In genomic region chr2:167814881-167815718, GRCh38 we compare ENCODE assay signal across 1 cellular context.
A peak's percentile ranks its signal among the peaks of the same experiment; 100 is the strongest.
TF ChIP-seq lines count a peak whose summit lies in the region.

No MANE protein-coding gene starts in this region.

TF ChIP-seq in HepG2, 621 proteins besides CTCF, POLR2A, EP300 and RAD21 (continued from another document and continues in another):
- no peak for TF ChIP-seq TCF12 (IDR thresholded peaks at IDR 0.05)
- peak; percentile 84; the same call in 1 of the 2 replicates for TF ChIP-seq TCF12 (CRISPR knock-in tag; IDR thresholded peaks at IDR 0.05)
- TF ChIP-seq ZNF101 (CRISPR knock-in tag; IDR thresholded peaks at IDR 0.05; ENCODE audit: borderline replicate concordance, low read depth): no peak
- 0 out of 2 replicates have a peak, but pooled peaks have one; percentile 74 for TF ChIP-seq TMF1 (CRISPR knock-in tag; IDR thresholded peaks at IDR 0.05; ENCODE audit: low read depth)
- peak; percentile 93 for TF ChIP-seq FOSL2 (CRISPR knock-in tag; IDR thresholded peaks at IDR 0.05)
- TF ChIP-seq SOX13 (IDR thresholded peaks at IDR 0.05): peak; percentile 88
- TF ChIP-seq SOX13 (CRISPR knock-in tag; conservative IDR thresholded peaks at IDR 0.05 in 1 of 2, IDR thresholded peaks at IDR 0.05 in 1 of 2): peak in 1 of 2 experiments; percentile 99; a peak in 2 of 4 replicates
- TF ChIP-seq, protein P1, sequence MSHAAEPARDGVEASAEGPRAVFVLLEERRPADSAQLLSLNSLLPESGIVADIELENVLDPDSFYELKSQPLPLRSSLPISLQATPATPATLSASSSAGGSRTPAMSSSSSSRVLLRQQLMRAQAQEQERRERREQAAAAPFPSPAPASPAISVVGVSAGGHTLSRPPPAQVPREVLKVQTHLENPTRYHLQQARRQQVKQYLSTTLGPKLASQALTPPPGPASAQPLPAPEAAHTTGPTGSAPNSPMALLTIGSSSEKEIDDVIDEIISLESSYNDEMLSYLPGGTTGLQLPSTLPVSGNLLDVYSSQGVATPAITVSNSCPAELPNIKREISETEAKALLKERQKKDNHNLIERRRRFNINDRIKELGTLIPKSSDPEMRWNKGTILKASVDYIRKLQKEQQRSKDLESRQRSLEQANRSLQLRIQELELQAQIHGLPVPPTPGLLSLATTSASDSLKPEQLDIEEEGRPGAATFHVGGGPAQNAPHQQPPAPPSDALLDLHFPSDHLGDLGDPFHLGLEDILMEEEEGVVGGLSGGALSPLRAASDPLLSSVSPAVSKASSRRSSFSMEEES (CRISPR knock-in tag; IDR thresholded peaks at IDR 0.05): peak; percentile 85
- no peak for TF ChIP-seq ZNF777 (CRISPR knock-in tag; IDR thresholded peaks at IDR 0.05)
- TF ChIP-seq MTF1 (CRISPR knock-in tag; IDR thresholded peaks at IDR 0.05): no peak
- TF ChIP-seq AHDC1 (CRISPR knock-in tag; IDR thresholded peaks at IDR 0.05; ENCODE audit: borderline replicate concordance): peak; percentile 98
- TF ChIP-seq SIX1 (CRISPR knock-in tag; IDR thresholded peaks at IDR 0.05; ENCODE audit: borderline replicate concordance): peak; percentile 96
- TF ChIP-seq ZNF350 (CRISPR knock-in tag; IDR thresholded peaks at IDR 0.05; ENCODE audit: borderline replicate concordance, low read depth): peak; percentile 63; the same call in 1 of the 2 replicates
- TF ChIP-seq ZMYM2 (CRISPR knock-in tag; IDR thresholded peaks at IDR 0.05): peak; percentile 72; the same call in 1 of the 2 replicates
- TF ChIP-seq ZNF576 (CRISPR knock-in tag; IDR thresholded peaks at IDR 0.05): no peak
- TF ChIP-seq ZBTB7A (CRISPR knock-in tag; IDR thresholded peaks at IDR 0.05): no peak
- TF ChIP-seq GMEB2 (CRISPR knock-in tag; IDR thresholded peaks at IDR 0.05; ENCODE audit: low read depth): no peak
- peak; percentile 45; the same call in 1 of the 2 replicates for TF ChIP-seq ZNF335 (CRISPR knock-in tag; IDR thresholded peaks at IDR 0.05)
- TF ChIP-seq, protein P2, sequence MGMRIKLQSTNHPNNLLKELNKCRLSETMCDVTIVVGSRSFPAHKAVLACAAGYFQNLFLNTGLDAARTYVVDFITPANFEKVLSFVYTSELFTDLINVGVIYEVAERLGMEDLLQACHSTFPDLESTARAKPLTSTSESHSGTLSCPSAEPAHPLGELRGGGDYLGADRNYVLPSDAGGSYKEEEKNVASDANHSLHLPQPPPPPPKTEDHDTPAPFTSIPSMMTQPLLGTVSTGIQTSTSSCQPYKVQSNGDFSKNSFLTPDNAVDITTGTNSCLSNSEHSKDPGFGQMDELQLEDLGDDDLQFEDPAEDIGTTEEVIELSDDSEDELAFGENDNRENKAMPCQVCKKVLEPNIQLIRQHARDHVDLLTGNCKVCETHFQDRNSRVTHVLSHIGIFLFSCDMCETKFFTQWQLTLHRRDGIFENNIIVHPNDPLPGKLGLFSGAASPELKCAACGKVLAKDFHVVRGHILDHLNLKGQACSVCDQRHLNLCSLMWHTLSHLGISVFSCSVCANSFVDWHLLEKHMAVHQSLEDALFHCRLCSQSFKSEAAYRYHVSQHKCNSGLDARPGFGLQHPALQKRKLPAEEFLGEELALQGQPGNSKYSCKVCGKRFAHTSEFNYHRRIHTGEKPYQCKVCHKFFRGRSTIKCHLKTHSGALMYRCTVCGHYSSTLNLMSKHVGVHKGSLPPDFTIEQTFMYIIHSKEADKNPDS (CRISPR knock-in tag; IDR thresholded peaks at IDR 0.05): 0 out of 2 replicates have a peak, but pooled peaks have one; percentile 45
- TF ChIP-seq, protein P3, sequence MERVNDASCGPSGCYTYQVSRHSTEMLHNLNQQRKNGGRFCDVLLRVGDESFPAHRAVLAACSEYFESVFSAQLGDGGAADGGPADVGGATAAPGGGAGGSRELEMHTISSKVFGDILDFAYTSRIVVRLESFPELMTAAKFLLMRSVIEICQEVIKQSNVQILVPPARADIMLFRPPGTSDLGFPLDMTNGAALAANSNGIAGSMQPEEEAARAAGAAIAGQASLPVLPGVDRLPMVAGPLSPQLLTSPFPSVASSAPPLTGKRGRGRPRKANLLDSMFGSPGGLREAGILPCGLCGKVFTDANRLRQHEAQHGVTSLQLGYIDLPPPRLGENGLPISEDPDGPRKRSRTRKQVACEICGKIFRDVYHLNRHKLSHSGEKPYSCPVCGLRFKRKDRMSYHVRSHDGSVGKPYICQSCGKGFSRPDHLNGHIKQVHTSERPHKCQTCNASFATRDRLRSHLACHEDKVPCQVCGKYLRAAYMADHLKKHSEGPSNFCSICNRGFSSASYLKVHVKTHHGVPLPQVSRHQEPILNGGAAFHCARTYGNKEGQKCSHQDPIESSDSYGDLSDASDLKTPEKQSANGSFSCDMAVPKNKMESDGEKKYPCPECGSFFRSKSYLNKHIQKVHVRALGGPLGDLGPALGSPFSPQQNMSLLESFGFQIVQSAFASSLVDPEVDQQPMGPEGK (CRISPR knock-in tag; IDR thresholded peaks at IDR 0.05): peak; percentile 66
- peak; percentile 90 for TF ChIP-seq IRF2 (CRISPR knock-in tag; IDR thresholded peaks at IDR 0.05)
- 0 out of 2 replicates have a peak, but pooled peaks have one; percentile 73 for TF ChIP-seq ZBTB4 (CRISPR knock-in tag; IDR thresholded peaks at IDR 0.05; ENCODE audit: borderline replicate concordance)
- TF ChIP-seq, protein P4, sequence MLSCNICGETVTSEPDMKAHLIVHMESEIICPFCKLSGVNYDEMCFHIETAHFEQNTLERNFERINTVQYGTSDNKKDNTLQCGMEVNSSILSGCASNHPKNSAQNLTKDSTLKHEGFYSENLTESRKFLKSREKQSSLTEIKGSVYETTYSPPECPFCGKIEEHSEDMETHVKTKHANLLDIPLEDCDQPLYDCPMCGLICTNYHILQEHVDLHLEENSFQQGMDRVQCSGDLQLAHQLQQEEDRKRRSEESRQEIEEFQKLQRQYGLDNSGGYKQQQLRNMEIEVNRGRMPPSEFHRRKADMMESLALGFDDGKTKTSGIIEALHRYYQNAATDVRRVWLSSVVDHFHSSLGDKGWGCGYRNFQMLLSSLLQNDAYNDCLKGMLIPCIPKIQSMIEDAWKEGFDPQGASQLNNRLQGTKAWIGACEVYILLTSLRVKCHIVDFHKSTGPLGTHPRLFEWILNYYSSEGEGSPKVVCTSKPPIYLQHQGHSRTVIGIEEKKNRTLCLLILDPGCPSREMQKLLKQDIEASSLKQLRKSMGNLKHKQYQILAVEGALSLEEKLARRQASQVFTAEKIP (CRISPR knock-in tag; IDR thresholded peaks at IDR 0.05; ENCODE audit: borderline replicate concordance): no peak
- peak; percentile 87 for TF ChIP-seq ARID2 (CRISPR knock-in tag; IDR thresholded peaks at IDR 0.05; ENCODE audit: borderline replicate concordance)
- TF ChIP-seq EHMT2 (IDR thresholded peaks at IDR 0.05; ENCODE audit: borderline replicate concordance, low read depth, low read length): peak; percentile 87; the same call in 1 of the 2 replicates
- peak; percentile 77; the same call in 1 of the 2 replicates for TF ChIP-seq FOSL1 (CRISPR knock-in tag; IDR thresholded peaks at IDR 0.05; ENCODE audit: borderline replicate concordance)
- TF ChIP-seq ZNF616 (CRISPR knock-in tag; IDR thresholded peaks at IDR 0.05; ENCODE audit: low read depth): no peak
- 0 out of 2 replicates have a peak, but pooled peaks have one; percentile 68 for TF ChIP-seq HMGXB3 (CRISPR knock-in tag; IDR thresholded peaks at IDR 0.05; ENCODE audit: borderline replicate concordance)
- peak; percentile 92 for TF ChIP-seq MED13 (CRISPR knock-in tag; IDR thresholded peaks at IDR 0.05)
- peak; percentile 1; the same call in 1 of the 2 replicates for TF ChIP-seq BRD4 (CRISPR knock-in tag; IDR thresholded peaks at IDR 0.05)
- no peak for TF ChIP-seq XRCC5 (optimal IDR thresholded peaks at IDR 0.05; ENCODE audit: low read length)
